In genomic region chr13:79194727-79195126, GRCh38 we compare ENCODE assay signal across 16 cellular contexts.
DNase-seq lines count a peak whose midpoint lies in the region; ATAC-seq and TF ChIP-seq lines count a peak whose summit lies in the region.
"Had no signal": no experiment of that assay in that cellular context is flagged by ENCODE, and none has a peak within 500 bp of the region (broad histone marks: within the 10 kb centered on the region; RNA-seq: fewer than 3 reads in every experiment).

No MANE protein-coding gene starts in this region.

- peak overlapping the region; percentile 47 for H3K4me3 Mint-ChIP-seq in activated naive CD8-positive, alpha-beta T cell treated with anti-CD3 and anti-CD28 coated beads, Interleukin-2, amount 50 U/mL, for 24 hours

- no peak for TF ChIP-seq POLR2A in transverse colon (IDR thresholded peaks at IDR 0.05)

- DNase-seq in activated naive CD8-positive, alpha-beta T cell treated with anti-CD3 and anti-CD28 coated beads, Interleukin-2, amount 50 U/mL, for 24 hours: no peak
- DNase-seq in NCI-H1436 (lab: John Stamatoyannopoulos, UW): no peak
- DNase-seq in UCSD-AML1 (lab: John Stamatoyannopoulos, UW; ENCODE audit: unreplicated experiment): no peak
- no peak for DNase-seq in transverse colon
- DNase-seq in activated CD4-positive, alpha-beta T cell treated with anti-CD3 and anti-CD28 coated beads, Interleukin-2, amount 50 U/mL, for 4 hours: no peak
- DNase-seq: activated CD4-positive, alpha-beta T cell treated with anti-CD3 and anti-CD28 coated beads for 4 hours; EL; foreskin melanocyte; mesenchymal stem cell; NCI-H2029 had no signal

- in situ Hi-C loops in transverse colon (cut with MboI; ENCODE audit: low pct_ligation_motif_present in 1 of 4, low pct_unique_long_range_greater_than_20kb in 1 of 4, low sequenced_read_pairs in 3 of 4): no loop called here

- no peak overlapping the region for H3K4me3 ChIP-seq in transverse colon
- H3K4me3 ChIP-seq: breast epithelium, skin epidermis had no signal

- H3K9me3 ChIP-seq in transverse colon: no peaks in the 10 kb centered on the region
- H3K9me3 ChIP-seq: breast epithelium had no signal

- peaks cover 3% of the 10 kb centered on the region for H3K9me3 Mint-ChIP-seq in activated naive CD8-positive, alpha-beta T cell treated with anti-CD3 and anti-CD28 coated beads, Interleukin-2, amount 50 U/mL, for 24 hours

- peak; percentile 19 for ATAC-seq in GM18870 (IDR thresholded peaks at IDR 0.05; ENCODE audit: unreplicated experiment)
- peak; percentile 26 for ATAC-seq in GM21529 (IDR thresholded peaks at IDR 0.05; ENCODE audit: unreplicated experiment)
- ATAC-seq in HG03159 (IDR thresholded peaks at IDR 0.05; ENCODE audit: unreplicated experiment): peak; percentile 30
- peak; percentile 22 for ATAC-seq in activated naive CD8-positive, alpha-beta T cell treated with anti-CD3 and anti-CD28 coated beads, Interleukin-2, amount 50 U/mL, for 24 hours

- WGBS in transverse colon (ENCODE audit: low coverage in 1 of 2), 2 donors: 81% methylated on average over 2 of the region's 2 CpGs; no CpG with 5 or more reads in 1 of the 2 donors

- no peak for TF ChIP-seq EP300 in transverse colon (IDR thresholded peaks at IDR 0.05; ENCODE audit: low read depth)

- no peaks in the 10 kb centered on the region for H3K27me3 ChIP-seq in transverse colon
- H3K27me3 ChIP-seq: breast epithelium had no signal

- H3K36me3 ChIP-seq in transverse colon: no peaks in the 10 kb centered on the region
- H3K36me3 ChIP-seq: breast epithelium had no signal

- peak overlapping the region; percentile 50 for H3K27ac Mint-ChIP-seq in activated naive CD8-positive, alpha-beta T cell treated with anti-CD3 and anti-CD28 coated beads, Interleukin-2, amount 50 U/mL, for 24 hours

- no peaks in the 10 kb centered on the region for H3K4me1 ChIP-seq in transverse colon
- H3K4me1 ChIP-seq: breast epithelium had no signal

- H3K27me3 Mint-ChIP-seq in activated naive CD8-positive, alpha-beta T cell treated with anti-CD3 and anti-CD28 coated beads, Interleukin-2, amount 50 U/mL, for 24 hours: no peaks in the 10 kb centered on the region

- no peaks in the 10 kb centered on the region for H3K36me3 Mint-ChIP-seq in activated naive CD8-positive, alpha-beta T cell treated with anti-CD3 and anti-CD28 coated beads, Interleukin-2, amount 50 U/mL, for 24 hours (ENCODE audit: low read depth)

- H3K27ac ChIP-seq in transverse colon: no peak overlapping the region
- H3K27ac ChIP-seq: breast epithelium, HL-60, skin epidermis had no signal

- no peak for TF ChIP-seq CTCF in transverse colon (IDR thresholded peaks at IDR 0.05)

- peaks cover 56% of the 10 kb centered on the region for H3K4me1 Mint-ChIP-seq in activated naive CD8-positive, alpha-beta T cell treated with anti-CD3 and anti-CD28 coated beads, Interleukin-2, amount 50 U/mL, for 24 hours

- intact Hi-C loops in transverse colon (cut with DNase I; ENCODE audit: low total_unique reads): no loop called here
